ENCODE assay signal across 4 cellular contexts in genomic region chr1:232826318-232826717, GRCh38. TPM values are rescaled to one million over a fixed set of nuclear protein-coding genes. Genes with fewer than 3 reads are reported as not detected.
"Had no signal": no experiment of that assay in that cellular context is flagged by ENCODE, and none has a peak within 500 bp of the region (broad histone marks: within the 10 kb centered on the region; RNA-seq: fewer than 3 reads in every experiment).

No MANE protein-coding gene starts in this region.

- DNase-seq: GDM1, GF-D8 had no signal

- H3K4me3 ChIP-seq: GM12878 had no signal

RNA-seq across cellular contexts. Expression of gene MAP10, which starts 21.1 kb away (rescaled TPM):
- total RNA-seq: G401 had no signal
